Comparison of ENCODE assay signal across 20 cellular contexts in the genomic region with DNA sequence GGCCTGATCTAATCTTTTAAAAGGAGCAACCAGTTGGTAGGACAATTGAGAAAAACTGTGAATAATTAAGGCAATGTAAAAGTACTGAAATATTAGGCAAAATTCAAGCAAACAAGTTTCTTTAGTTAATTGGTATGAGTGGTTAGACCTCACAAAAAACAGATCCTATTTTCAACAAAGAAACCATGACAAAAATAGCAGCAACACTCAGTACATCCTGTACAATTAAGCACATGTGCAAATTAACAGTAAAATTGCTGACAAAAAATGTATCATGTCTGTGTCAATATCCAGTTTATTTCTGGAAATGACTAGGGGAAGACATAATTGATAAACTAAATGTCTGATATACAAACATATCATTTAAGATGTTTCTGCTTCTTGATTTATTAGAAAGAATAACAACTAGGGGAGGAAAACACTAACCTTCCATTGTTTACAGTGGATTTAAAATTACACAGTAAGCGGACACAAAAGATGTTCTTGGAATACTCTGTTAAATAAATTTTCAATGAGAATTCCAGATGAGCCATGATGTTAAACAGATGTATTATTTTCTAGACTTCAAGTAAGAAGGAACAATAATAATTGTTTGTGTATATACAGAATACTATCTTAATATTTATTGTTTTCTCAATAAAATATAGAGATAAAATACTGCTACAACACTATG.
DNase-seq lines count a peak whose midpoint lies in the region; ATAC-seq, FAIRE-seq and TF ChIP-seq lines count a peak whose summit lies in the region.
"Had no signal": no experiment of that assay in that cellular context is flagged by ENCODE, and none has a peak within 500 bp of the region (broad histone marks: within the 10 kb centered on the region; RNA-seq: fewer than 3 reads in every experiment).

No MANE protein-coding gene starts in this region.

- intact Hi-C loops in kidney (cut with DNase I) (no loop called here), gastrocnemius medialis (cut with DNase I; ENCODE audit: low total_unique reads) (no loop called here)

- DNase-seq in GM12892 (ENCODE audit: insufficient read length) (no peak), adipocyte (ENCODE audit: low read depth) (no peak), kidney (no peak), gastrocnemius medialis (no peak), activated gamma-delta T cell treated with Interleukin-2 at 50 U/mL for 16 hours (no peak)
- DNase-seq in stimulated activated CD8-positive, alpha-beta memory T cell treated with anti-CD3 and anti-CD28 coated beads, Interleukin-4, amount 100 ng/mL, for 48 hours: no peak
- DNase-seq: ACHN, AML-193, COR-L47, DMS153, EL, GOT3, NCI-H1105, NCI-H1694 treated with DMSO at 0.1 percent for 48 hours, NCI-H345, NCI-H526 treated with DMSO at 0.1 percent for 48 hours, SHP77 treated with DMSO at 0.1 percent for 48 hours had no signal

- no peaks in the 10 kb centered on the region for H3K36me3 ChIP-seq in adipocyte (ENCODE audit: control insufficient read depth, insufficient read depth, low read length, severe bottlenecking)
- H3K36me3 ChIP-seq in kidney (ENCODE audit: control insufficient read depth in 1 of 2, insufficient read depth in 2 of 2, low read length in 2 of 2): no peaks in the 10 kb centered on the region
- H3K36me3 ChIP-seq in gastrocnemius medialis: no peaks in the 10 kb centered on the region

- TF ChIP-seq CTCF in kidney (IDR thresholded peaks at IDR 0.05; ENCODE audit: borderline replicate concordance, extremely low read depth, insufficient read depth): no peak
- TF ChIP-seq CTCF in gastrocnemius medialis (IDR thresholded peaks at IDR 0.05 in 4 of 5, conservative IDR thresholded peaks at IDR 0.05 in 1 of 5): no peak

- H3K4me1 ChIP-seq in adipocyte (ENCODE audit: control insufficient read depth, insufficient read depth, low read length) (peaks cover 15% of the 10 kb centered on the region), kidney (ENCODE audit: control insufficient read depth in 1 of 2, insufficient read depth in 1 of 2, low read depth in 1 of 2, low read length in 2 of 2) (no peaks in the 10 kb centered on the region), gastrocnemius medialis (peaks cover 5 to 10% of the 10 kb centered on the region in 2 donors)

- no peak overlapping the region for H3K27ac ChIP-seq in kidney (ENCODE audit: low read depth in 2 of 2, low read length in 2 of 2)
- H3K27ac ChIP-seq in gastrocnemius medialis: peak overlapping the region; percentile 41 to 70 (median 50)

- ATAC-seq in gastrocnemius medialis: peak in 1 of 2 donors; percentile 51
- ATAC-seq in HG02870 (IDR thresholded peaks at IDR 0.05; ENCODE audit: unreplicated experiment): no peak
- ATAC-seq in HG02798 (IDR thresholded peaks at IDR 0.05; ENCODE audit: poor library complexity, unreplicated experiment): no peak

- FAIRE-seq in GM12892 (lab: Jason Lieb, UNC): peak; percentile 17
- FAIRE-seq in kidney (lab: Jason Lieb, UNC): peak; percentile 63
- FAIRE-seq: RCC 7860 had no signal

- TF ChIP-seq POLR2A in GM12892 (IDR thresholded peaks at IDR 0.05; ENCODE audit: low read depth, low read length): no peak
- no peak for TF ChIP-seq POLR2A in gastrocnemius medialis (IDR thresholded peaks at IDR 0.05)

- H3K9me3 ChIP-seq in adipocyte (ENCODE audit: control insufficient read depth, low read length) (peaks cover 4% of the 10 kb centered on the region), kidney (ENCODE audit: control insufficient read depth in 1 of 2, low read length in 2 of 2) (no peaks in the 10 kb centered on the region), gastrocnemius medialis (no peaks in the 10 kb centered on the region)

- H3K27me3 ChIP-seq in adipocyte (replicated peaks; ENCODE audit: control insufficient read depth, insufficient read depth, low read length): no peaks in the 10 kb centered on the region
- no peaks in the 10 kb centered on the region for H3K27me3 ChIP-seq in gastrocnemius medialis

- in situ Hi-C loops in gastrocnemius medialis (cut with MboI; ENCODE audit: low sequenced_read_pairs in 4 of 4): no loop called here

- H3K4me3 ChIP-seq in adipocyte (ENCODE audit: low read length): no peak overlapping the region
- H3K4me3 ChIP-seq in kidney (ENCODE audit: low read length in 2 of 2): no peak overlapping the region
- H3K4me3 ChIP-seq in gastrocnemius medialis: no peak overlapping the region

- H3K9ac ChIP-seq in adipocyte (ENCODE audit: low read length) (peak overlapping the region; percentile 43), kidney (ENCODE audit: low read length in 2 of 2) (no peak overlapping the region)

Comparison
In these comparisons a context has a peak if more than half of its experiments do, and no peak if none do; other contexts are left out.
1. H3K27ac ChIP-seq: peak in gastrocnemius medialis (4 of 4); none in kidney (0 of 2).